Comparison of ENCODE assay signal across 10 cellular contexts in the genomic region with DNA sequence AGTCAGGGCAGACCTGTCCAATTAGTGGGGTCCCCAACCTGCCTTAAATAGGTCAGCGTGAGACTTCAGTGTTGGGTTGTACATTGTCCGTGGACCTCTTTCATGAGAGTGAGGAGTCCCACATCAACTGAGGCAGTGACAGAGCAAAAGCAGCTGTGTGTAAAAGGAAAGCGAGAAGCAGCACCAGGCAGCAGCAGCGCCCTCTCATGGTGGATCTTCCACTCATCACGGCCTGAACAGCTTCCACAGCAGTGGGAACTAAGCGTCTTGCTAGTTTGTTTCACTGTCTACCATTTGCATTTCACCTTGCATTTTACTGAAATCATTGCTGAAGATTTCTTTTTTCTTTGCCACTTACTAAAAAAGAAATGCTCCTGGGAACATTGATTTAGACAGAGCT.
DNase-seq lines count a peak whose midpoint lies in the region; ATAC-seq and TF ChIP-seq lines count a peak whose summit lies in the region.
"Had no signal": no experiment of that assay in that cellular context is flagged by ENCODE, and none has a peak within 500 bp of the region (broad histone marks: within the 10 kb centered on the region; RNA-seq: fewer than 3 reads in every experiment).

No MANE protein-coding gene starts in this region.

- H3K27me3 ChIP-seq in Panc1 (ENCODE audit: control insufficient read depth, insufficient read depth, low read length): no peaks in the 10 kb centered on the region
- no peaks in the 10 kb centered on the region for H3K27me3 ChIP-seq in kidney epithelial cell (ENCODE audit: control insufficient read depth, insufficient read depth, low read length)
- H3K27me3 ChIP-seq in CD8-positive, alpha-beta T cell (ENCODE audit: insufficient read depth, low read length): no peaks in the 10 kb centered on the region

- H3K27ac ChIP-seq in Panc1 (ENCODE audit: low read length): no peak overlapping the region
- no peak overlapping the region for H3K27ac ChIP-seq in CD8-positive, alpha-beta T cell (ENCODE audit: low read depth, low read length)
- H3K27ac ChIP-seq: VCaP had no signal

- no peak overlapping the region for H3K4me3 Mint-ChIP-seq in CD8-positive, alpha-beta T cell
- H3K4me3 Mint-ChIP-seq: memory B cell had no signal

- H3K4me3 ChIP-seq in Panc1 (ENCODE audit: low read depth in 2 of 2, low read length in 2 of 2) (no peak overlapping the region), kidney epithelial cell (ENCODE audit: low read depth, low read length) (no peak overlapping the region)
- no peak overlapping the region for H3K4me3 ChIP-seq in CD8-positive, alpha-beta T cell (ENCODE audit: low read depth, low read length)

- no peaks in the 10 kb centered on the region for H3K9me3 Mint-ChIP-seq in CD8-positive, alpha-beta T cell

- H3K9me3 ChIP-seq in Panc1 (ENCODE audit: control insufficient read depth, insufficient read depth, low read depth, low read length): no peaks in the 10 kb centered on the region
- H3K9me3 ChIP-seq in CD8-positive, alpha-beta T cell (ENCODE audit: low read length): no peaks in the 10 kb centered on the region

- TF ChIP-seq CTCF in Panc1 (IDR thresholded peaks at IDR 0.05) (0 out of 2 replicates have a peak, but pooled peaks have one; percentile 17), kidney epithelial cell (IDR thresholded peaks at IDR 0.05; ENCODE audit: insufficient read depth, low read length, poor library complexity, severe bottlenecking) (peak; percentile 36), omental fat pad (IDR thresholded peaks at IDR 0.05) (no peak)
- no peak for TF ChIP-seq CTCF in CD8-positive, alpha-beta T cell (IDR thresholded peaks at IDR 0.05)

- CTCF ChIA-PET in Panc1 (lab: Charles Lee): no interaction called here
- CTCF ChIA-PET in CD8-positive, alpha-beta T cell (lab: Charles Lee): interaction anchor here (0.7 kb wide), 1 partner anchor 9 kb away, joined by 3 read pairs; no protein-coding TSS in a partner anchor

- H3K27ac Mint-ChIP-seq in CD8-positive, alpha-beta T cell: no peak overlapping the region
- H3K27ac Mint-ChIP-seq: memory B cell had no signal

- peak; percentile 54 for ATAC-seq in GM21360 (IDR thresholded peaks at IDR 0.05; ENCODE audit: unreplicated experiment)
- ATAC-seq in Panc1: no peak
- ATAC-seq in HG03097 (IDR thresholded peaks at IDR 0.05; ENCODE audit: low FRiP score, unreplicated experiment): no peak
- ATAC-seq in omental fat pad (ENCODE audit: low FRiP score): no peak
- no peak for ATAC-seq in CD8-positive, alpha-beta T cell

- DNase-seq in D341Med (ENCODE audit: low spot score) (peak; percentile 33), Panc1 (ENCODE audit: low read depth, low spot score) (no peak), kidney epithelial cell (ENCODE audit: low read depth) (no peak), SIG-M5 (lab: John Stamatoyannopoulos, UW) (no peak), omental fat pad (ENCODE audit: low spot score) (no peak)
- no peak for DNase-seq in CD8-positive, alpha-beta T cell

- H3K27me3 Mint-ChIP-seq in CD8-positive, alpha-beta T cell (ENCODE audit: low read depth): no peaks in the 10 kb centered on the region
- H3K27me3 Mint-ChIP-seq: memory B cell had no signal

- BruUV-seq in Panc1 (replicated peaks; lab: Mats Ljungman, UMichigan): no TSS peak

- H3K36me3 ChIP-seq in Panc1 (ENCODE audit: control insufficient read depth, insufficient read depth, low read length): no peaks in the 10 kb centered on the region
- peaks cover 1% of the 10 kb centered on the region for H3K36me3 ChIP-seq in kidney epithelial cell (ENCODE audit: control insufficient read depth, insufficient read depth, low read length)
- H3K36me3 ChIP-seq in CD8-positive, alpha-beta T cell (ENCODE audit: insufficient read depth, low read length): no peaks in the 10 kb centered on the region

- no peaks in the 10 kb centered on the region for H3K36me3 Mint-ChIP-seq in CD8-positive, alpha-beta T cell
- H3K36me3 Mint-ChIP-seq: memory B cell had no signal

- no peaks in the 10 kb centered on the region for H3K4me1 Mint-ChIP-seq in CD8-positive, alpha-beta T cell (ENCODE audit: low read depth)
- H3K4me1 Mint-ChIP-seq: memory B cell had no signal

- no peaks in the 10 kb centered on the region for H3K4me1 ChIP-seq in Panc1 (ENCODE audit: control insufficient read depth, insufficient read depth, low read length)
- H3K4me1 ChIP-seq in CD8-positive, alpha-beta T cell (ENCODE audit: insufficient read depth, low read length): no peaks in the 10 kb centered on the region

- in situ Hi-C loops in Panc1 (cut with HindIII; ENCODE audit: low pct_unique_long_range_greater_than_20kb, low sequenced_read_pairs): no loop called here

- POLR2A ChIA-PET in Panc1 (lab: Charles Lee): no interaction called here
- POLR2A ChIA-PET in CD8-positive, alpha-beta T cell (lab: Charles Lee): no interaction called here

- intact Hi-C loops in Panc1 (cut with micrococcal nuclease; ENCODE audit: unreplicated experiment): no loop called here
- intact Hi-C loops in CD8-positive, alpha-beta T cell (cut with DNase I, micrococcal nuclease): no loop called here

Comparison
In these comparisons a context has a peak if more than half of its experiments do, and no peak if none do; other contexts are left out.
1. CTCF ChIP-seq: peak in Panc1 (single experiment) and kidney epithelial cell (single experiment); none in omental fat pad (0 of 3) and CD8-positive, alpha-beta T cell (single experiment).